19 cellular contexts compared by ENCODE assay signal in the genomic region with DNA sequence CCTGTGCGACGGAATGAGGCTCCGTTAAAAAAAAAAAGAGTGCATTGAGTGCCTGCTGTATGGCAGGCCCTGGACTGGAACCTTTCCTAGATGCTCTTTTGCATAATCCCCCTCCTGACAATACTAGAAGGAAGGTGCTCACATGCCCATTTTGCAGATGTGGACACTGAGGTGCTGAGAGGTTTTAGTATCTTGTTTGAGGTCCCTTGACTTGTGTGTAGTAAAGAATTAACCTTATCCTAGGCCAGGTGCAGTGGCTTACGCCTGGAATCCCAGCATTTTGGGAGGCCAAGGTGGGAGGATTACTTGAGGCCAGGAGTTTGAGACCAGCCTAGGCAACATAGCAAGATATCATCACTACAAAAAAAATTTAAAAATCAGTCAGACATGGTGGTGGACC. TPM values are rescaled to one million over a fixed set of nuclear protein-coding genes. Genes with fewer than 3 reads are reported as not detected.
"Had no signal": no experiment of that assay in that cellular context is flagged by ENCODE, and none has a peak within 500 bp of the region (broad histone marks: within the 10 kb centered on the region; RNA-seq: fewer than 3 reads in every experiment).

No MANE protein-coding gene starts in this region.

- H3K36me3 ChIP-seq: SJCRH30 had no signal

- H3K4me3 ChIP-seq: SJCRH30 had no signal

- FAIRE-seq: HTR-8/SVneo had no signal

- DNase-seq: Kasumi-1, KG1, MM.1S, NCI-H1092 treated with DMSO at 0.1 percent for 48 hours, NCI-H1436, NCI-H187, NCI-H2029, NCI-H2081 treated with DMSO at 0.1 percent for 48 hours, NCI-H2171, NCI-H446, NCI-H510A, NCI-H524 treated with DMSO at 0.1 percent for 48 hours, NCI-H69, NCI-H774, RPMI8226, SHP77 treated with DMSO at 0.1 percent for 48 hours, SJCRH30 had no signal

- H3K27me3 ChIP-seq: SJCRH30 had no signal

- H3K27ac ChIP-seq: HL-60, SJCRH30 had no signal

- H3K9me3 ChIP-seq: SJCRH30 had no signal

- H3K4me1 ChIP-seq: SJCRH30 had no signal

RNA-seq across cellular contexts. Expression of a gene that starts 46.6 kb away (rescaled TPM):
- total RNA-seq: SJCRH30 had no signal
